In the genomic region with DNA sequence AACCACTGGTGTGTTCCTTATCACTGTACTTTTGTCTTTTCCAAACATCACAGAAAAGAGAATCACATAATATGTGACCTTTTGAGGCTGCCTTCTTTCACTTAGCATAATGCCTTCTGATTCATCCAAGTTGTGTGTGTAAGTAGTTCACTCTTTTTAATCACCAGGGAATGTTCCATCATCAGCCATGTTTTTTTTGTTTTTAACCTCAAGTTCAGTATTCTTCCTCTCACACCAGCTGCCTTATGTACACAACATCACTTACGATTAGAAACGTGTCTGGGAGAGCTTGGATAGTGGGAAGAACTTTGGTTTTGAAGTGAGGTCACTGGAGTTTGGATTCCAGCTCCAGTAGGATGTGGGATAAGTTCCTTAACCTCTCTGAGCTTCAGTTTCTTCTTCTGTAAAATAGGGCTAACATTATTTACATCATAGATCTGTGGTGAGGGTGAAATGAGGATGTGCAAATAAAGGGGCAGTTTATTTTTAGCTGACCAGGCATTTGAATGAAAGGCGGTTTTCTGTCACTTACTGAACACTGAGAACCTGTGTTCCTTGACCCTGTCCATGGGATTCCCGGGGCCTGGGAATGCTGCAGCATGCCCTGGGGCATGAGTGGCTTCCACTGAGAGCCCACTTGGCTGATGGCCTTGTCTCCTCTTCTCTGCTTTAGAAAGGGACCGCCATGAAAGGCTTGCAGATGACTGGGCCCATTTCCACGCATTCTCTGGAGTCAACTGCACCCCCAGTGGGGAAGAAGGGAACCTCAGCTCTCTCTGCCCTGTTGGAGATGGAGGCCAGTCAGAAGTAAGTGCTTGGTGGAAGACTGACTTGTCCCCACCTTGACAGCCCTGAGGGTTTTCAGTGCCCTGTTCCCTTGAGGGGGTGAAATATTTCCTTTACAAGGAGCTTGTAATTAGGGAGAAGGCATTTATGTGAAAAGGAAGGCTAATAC, we compare ENCODE assay signal across 9 cellular contexts.
DNase-seq lines count a peak whose midpoint lies in the region; ATAC-seq and TF ChIP-seq lines count a peak whose summit lies in the region.
"Had no signal": no experiment of that assay in that cellular context is flagged by ENCODE, and none has a peak within 500 bp of the region (broad histone marks: within the 10 kb centered on the region; RNA-seq: fewer than 3 reads in every experiment).

No MANE protein-coding gene starts in this region.

- no peak overlapping the region for H3T11ph ChIP-seq in H9 (ENCODE audit: low read length)

- H3K27ac Mint-ChIP-seq in H9 (no peak overlapping the region; a peak in 1 of 7 replicates), WTC11 (no peak overlapping the region)
- H3K27ac Mint-ChIP-seq: natural killer cell had no signal

- no peaks in the 10 kb centered on the region for H3K9me2 ChIP-seq in DOHH2 (replicated peaks; ENCODE audit: control insufficient read depth, low read length)

- no CpG with 5 or more reads among the region's 6 CpGs for WGBS in H9 (ENCODE audit: extremely low coverage, insufficient read length, low lambda C conversion rate)

- H3K27me3 Mint-ChIP-seq in H9 (ENCODE audit: low read depth) (no peaks in the 10 kb centered on the region), WTC11 (ENCODE audit: low read depth) (no peaks in the 10 kb centered on the region)

- H3K18ac ChIP-seq in H9 (ENCODE audit: insufficient read length, low read depth, low read length), result no peak overlapping the region

- no peak overlapping the region for H2BK120ac ChIP-seq in H9 (ENCODE audit: low read depth, low read length, poor library complexity, severe bottlenecking)

- peak; percentile 63 for ATAC-seq in WTC11
- ATAC-seq in HG02885 (IDR thresholded peaks at IDR 0.05; ENCODE audit: poor library complexity, unreplicated experiment), result no peak
- ATAC-seq in HG03520 (IDR thresholded peaks at IDR 0.05; ENCODE audit: unreplicated experiment), result no peak
- ATAC-seq in HG02610 (IDR thresholded peaks at IDR 0.05; ENCODE audit: unreplicated experiment), result no peak

- POLR2A ChIA-PET in WTC11 (lab: Charles Lee), result no interaction called here

- H3K14ac ChIP-seq in H9 (ENCODE audit: insufficient read depth, low read length), result no peak overlapping the region

- no peak overlapping the region for H3K27ac ChIP-seq in DOHH2 (ENCODE audit: low read depth, low read length)
- no peak overlapping the region for H3K27ac ChIP-seq in H9 (ENCODE audit: insufficient read length, low read depth, low read length)

- no peak overlapping the region for H3K56ac ChIP-seq in H9 (ENCODE audit: insufficient read length, low read depth, low read length)

- H3K4me1 Mint-ChIP-seq in H9 (peaks cover 4 to 7% of the 10 kb centered on the region in 2 experiments; a peak in 2 of 4 replicates), WTC11 (peaks cover 3% of the 10 kb centered on the region)
- H3K4me1 Mint-ChIP-seq: natural killer cell had no signal

- no peaks in the 10 kb centered on the region for H3K79me1 ChIP-seq in H9 (ENCODE audit: insufficient read depth, low read depth, low read length, poor library complexity, severe bottlenecking)

- H3K9me3 ChIP-seq in DOHH2 (ENCODE audit: control insufficient read depth, insufficient read depth, low read length), result no peaks in the 10 kb centered on the region
- H3K9me3 ChIP-seq in H9 (ENCODE audit: control insufficient read depth, low read depth, low read length), result no peaks in the 10 kb centered on the region

- H3K4me3 Mint-ChIP-seq in H9, result no peak overlapping the region
- H3K4me3 Mint-ChIP-seq in WTC11, result no peak overlapping the region
- H3K4me3 Mint-ChIP-seq: natural killer cell had no signal

- DNase-seq in H9 (no peak), WTC11 (ENCODE audit: low spot score) (peak; percentile 21), kidney epithelial cell (ENCODE audit: low read depth) (no peak), NCI-H82 treated with DMSO at 0.1 percent for 48 hours (lab: John Stamatoyannopoulos, UW; ENCODE audit: unreplicated experiment) (no peak)
- DNase-seq: natural killer cell had no signal

- H3K4me3 ChIP-seq in DOHH2 (ENCODE audit: low read length) (no peak overlapping the region), kidney epithelial cell (ENCODE audit: low read depth, low read length) (no peak overlapping the region)

- H3K36me3 Mint-ChIP-seq in H9 (ENCODE audit: insufficient read depth in 1 of 3, low read depth in 3 of 3) (peaks cover 35 to 81% (median 71%) of the 10 kb centered on the region in 3 experiments), WTC11 (peaks cover 67% of the 10 kb centered on the region)

- no peak overlapping the region for H2AK5ac ChIP-seq in H9 (ENCODE audit: insufficient read length, low read length)

- no peak overlapping the region for H4K91ac ChIP-seq in H9 (ENCODE audit: insufficient read length, low read depth, low read length)

- no peak overlapping the region for H2BK15ac ChIP-seq in H9 (ENCODE audit: low read depth, low read length)

- H4K20me1 ChIP-seq in DOHH2 (ENCODE audit: control insufficient read depth, insufficient read depth, low read depth, low read length) (no peaks in the 10 kb centered on the region), H9 (ENCODE audit: control insufficient read depth, insufficient read depth, insufficient read length) (no peaks in the 10 kb centered on the region)

- H3K79me2 ChIP-seq in DOHH2 (ENCODE audit: control insufficient read depth, low read length) (no peaks in the 10 kb centered on the region), H9 (ENCODE audit: insufficient read depth, low read length) (no peaks in the 10 kb centered on the region)

- H3K4me2 ChIP-seq in DOHH2 (ENCODE audit: low read length) (no peak overlapping the region), H9 (ENCODE audit: insufficient read depth, insufficient read length, low read length) (no peak overlapping the region)

- no peaks in the 10 kb centered on the region for H3F3A ChIP-seq in DOHH2 (ENCODE audit: control insufficient read depth, insufficient read depth)

- no peak overlapping the region for H3K4ac ChIP-seq in H9 (ENCODE audit: low read depth, low read length)

- TF ChIP-seq CTCF in DOHH2 (IDR thresholded peaks at IDR 0.05; ENCODE audit: low read depth, low read length, poor library complexity, severe bottlenecking) (peak; percentile 55), H9 (conservative IDR thresholded peaks at IDR 0.05) (peak; percentile 50), WTC11 (IDR thresholded peaks at IDR 0.05) (no peak), kidney epithelial cell (IDR thresholded peaks at IDR 0.05; ENCODE audit: insufficient read depth, low read length, poor library complexity, severe bottlenecking) (peak; percentile 39)

- H4K5ac ChIP-seq in H9 (ENCODE audit: insufficient read length, low read depth, low read length), result no peak overlapping the region

- H2AFZ ChIP-seq in H9 (ENCODE audit: low read length), result no peak overlapping the region

- H4K8ac ChIP-seq in H9 (replicated peaks; ENCODE audit: insufficient read length, low read depth, low read length), result no peak overlapping the region

- no peak overlapping the region for H2BK20ac ChIP-seq in H9 (ENCODE audit: low read depth, low read length, poor library complexity, severe bottlenecking)

- no peaks in the 10 kb centered on the region for H3K23me2 ChIP-seq in H9 (ENCODE audit: insufficient read length, low read depth, low read length, poor library complexity, severe bottlenecking)

- no peak overlapping the region for H3K23ac ChIP-seq in H9 (ENCODE audit: insufficient read length, low read depth, low read length)

- no peak overlapping the region for H2BK12ac ChIP-seq in H9 (ENCODE audit: insufficient read length, low read depth, low read length)

- H2BK5ac ChIP-seq in H9 (ENCODE audit: insufficient read length, low read length), result no peak overlapping the region

- H3K27me3 ChIP-seq in DOHH2 (ENCODE audit: control insufficient read depth, low read length) (no peaks in the 10 kb centered on the region), H9 (ENCODE audit: insufficient read depth, low read length) (no peaks in the 10 kb centered on the region), kidney epithelial cell (ENCODE audit: control insufficient read depth, insufficient read depth, low read length) (no peaks in the 10 kb centered on the region)

- H3K9me3 Mint-ChIP-seq in H9, result peaks cover 19 to 21% of the 10 kb centered on the region in 2 experiments
- H3K9me3 Mint-ChIP-seq in WTC11, result peaks cover 27% of the 10 kb centered on the region
- H3K9me3 Mint-ChIP-seq: natural killer cell had no signal

- CTCF ChIA-PET in WTC11 (lab: Charles Lee), result interaction anchor here (0.7 to 1.4 kb wide), 7 partner anchors 11 to 199 kb away, joined by 3 to 6 read pairs (median 3); no protein-coding TSS in a partner anchor

- no peak overlapping the region for H3K9ac ChIP-seq in H9 (ENCODE audit: extremely low read depth, insufficient read length, low read length)

- H3K4me1 ChIP-seq in DOHH2 (ENCODE audit: control insufficient read depth, low read length) (peaks cover 4% of the 10 kb centered on the region; the same call in 1 of the 2 replicates), H9 (ENCODE audit: insufficient read depth, low read length) (no peaks in the 10 kb centered on the region)

- H3K36me3 ChIP-seq in DOHH2 (ENCODE audit: control insufficient read depth, low read length), result peaks cover 81% of the 10 kb centered on the region
- no peaks in the 10 kb centered on the region for H3K36me3 ChIP-seq in kidney epithelial cell (ENCODE audit: control insufficient read depth, insufficient read depth, low read length)

TF ChIP-seq in WTC11, 78 proteins besides CTCF, POLR2A, EP300 and RAD21 (continues in another document):
- TF ChIP-seq GTF2I (CRISPR knock-in tag; conservative IDR thresholded peaks at IDR 0.05) (no peak), ZNF138 (CRISPR knock-in tag; conservative IDR thresholded peaks at IDR 0.05) (no peak), MXD4 (CRISPR knock-in tag; IDR thresholded peaks at IDR 0.05; ENCODE audit: borderline replicate concordance) (no peak), EMX1 (CRISPR knock-in tag; IDR thresholded peaks at IDR 0.05) (no peak), SP1 (CRISPR knock-in tag; conservative IDR thresholded peaks at IDR 0.05) (no peak), IRF2 (CRISPR knock-in tag; IDR thresholded peaks at IDR 0.05; ENCODE audit: borderline replicate concordance, low read depth) (no peak), FOXK1 (CRISPR knock-in tag; IDR thresholded peaks at IDR 0.05) (no peak)
- TF ChIP-seq, protein P1, sequence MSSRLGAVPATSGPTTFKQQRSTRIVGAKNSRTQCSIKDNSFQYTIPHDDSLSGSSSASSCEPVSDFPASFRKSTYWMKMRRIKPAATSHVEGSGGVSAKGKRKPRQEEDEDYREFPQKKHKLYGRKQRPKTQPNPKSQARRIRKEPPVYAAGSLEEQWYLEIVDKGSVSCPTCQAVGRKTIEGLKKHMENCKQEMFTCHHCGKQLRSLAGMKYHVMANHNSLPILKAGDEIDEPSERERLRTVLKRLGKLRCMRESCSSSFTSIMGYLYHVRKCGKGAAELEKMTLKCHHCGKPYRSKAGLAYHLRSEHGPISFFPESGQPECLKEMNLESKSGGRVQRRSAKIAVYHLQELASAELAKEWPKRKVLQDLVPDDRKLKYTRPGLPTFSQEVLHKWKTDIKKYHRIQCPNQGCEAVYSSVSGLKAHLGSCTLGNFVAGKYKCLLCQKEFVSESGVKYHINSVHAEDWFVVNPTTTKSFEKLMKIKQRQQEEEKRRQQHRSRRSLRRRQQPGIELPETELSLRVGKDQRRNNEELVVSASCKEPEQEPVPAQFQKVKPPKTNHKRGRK (CRISPR knock-in tag; IDR thresholded peaks at IDR 0.05; ENCODE audit: borderline replicate concordance), result no peak
